In genomic region chr12:96020314-96021003, GRCh38 we compare ENCODE assay signal across 14 cellular contexts. TPM values are rescaled to one million over a fixed set of nuclear protein-coding genes. Genes with fewer than 3 reads are reported as not detected.
DNase-seq lines count a peak whose midpoint lies in the region; ATAC-seq and TF ChIP-seq lines count a peak whose summit lies in the region.
"Had no signal": no experiment of that assay in that cellular context is flagged by ENCODE, and none has a peak within 500 bp of the region (broad histone marks: within the 10 kb centered on the region; RNA-seq: fewer than 3 reads in every experiment).

No MANE protein-coding gene starts in this region.

- no peak overlapping the region for H3K27ac Mint-ChIP-seq in activated T-helper 1 cell treated with anti-CD3 and anti-CD28 coated beads, Interleukin-12 subunit alpha, Interleukin-12 subunit beta, Interleukin-2, Interleukin-4 antibody, amounts not matched to agents 30 ng/mL and 10 ng/mL and 1 ng/mL, durations not matched to agents 14 hours and 24 hours and 36 hours
- no peak overlapping the region for H3K27ac Mint-ChIP-seq in activated CD4-positive, alpha-beta memory T cell treated with anti-CD3 and anti-CD28 coated beads, Interleukin-2, amount 10 ng/mL, durations not matched to agents 7 days and 5 days
- H3K27ac Mint-ChIP-seq: activated naive CD8-positive, alpha-beta T cell treated with anti-CD3 and anti-CD28 coated beads, Interleukin-2, amount 50 U/mL, for 24 hours had no signal

- DNase-seq in GM10248 (ENCODE audit: extremely low spot score) (peak; percentile 27), NOMO-1 treated with dmso at 0.1 percent for 144 hours (lab: John Stamatoyannopoulos, UW; ENCODE audit: unreplicated experiment) (peak; percentile 80), cerebellar cortex (ENCODE audit: low spot score) (no peak), NCI-H526 (lab: John Stamatoyannopoulos, UW) (no peak)
- DNase-seq in activated T-helper 1 cell treated with anti-CD3 and anti-CD28 coated beads, Interleukin-12 subunit alpha, Interleukin-12 subunit beta, Interleukin-2, Interleukin-4 antibody, amounts not matched to agents 30 ng/mL and 10 ng/mL and 1 ng/mL, durations not matched to agents 14 hours and 24 hours and 36 hours (ENCODE audit: low spot score) = no peak
- DNase-seq in activated CD4-positive, alpha-beta memory T cell treated with anti-CD3 and anti-CD28 coated beads, Interleukin-2, amount 10 ng/mL, durations not matched to agents 7 days and 5 days = no peak
- DNase-seq: activated CD4-positive, alpha-beta T cell treated with anti-CD3 and anti-CD28 coated beads for 1 hour; activated naive CD8-positive, alpha-beta T cell treated with anti-CD3 and anti-CD28 coated beads, Interleukin-2, amount 50 U/mL, for 24 hours; islet precursor cell; OCI-M1; pancreas had no signal

- H3K36me3 Mint-ChIP-seq in activated T-helper 1 cell treated with anti-CD3 and anti-CD28 coated beads, Interleukin-12 subunit alpha, Interleukin-12 subunit beta, Interleukin-2, Interleukin-4 antibody, amounts not matched to agents 30 ng/mL and 10 ng/mL and 1 ng/mL, durations not matched to agents 14 hours and 24 hours and 36 hours (ENCODE audit: low read depth) = peaks cover 27% of the 10 kb centered on the region
- H3K36me3 Mint-ChIP-seq in activated CD4-positive, alpha-beta memory T cell treated with anti-CD3 and anti-CD28 coated beads, Interleukin-2, amount 10 ng/mL, durations not matched to agents 7 days and 5 days (ENCODE audit: low read depth) = peaks cover 39% of the 10 kb centered on the region

- H3K4me3 Mint-ChIP-seq in activated T-helper 1 cell treated with anti-CD3 and anti-CD28 coated beads, Interleukin-12 subunit alpha, Interleukin-12 subunit beta, Interleukin-2, Interleukin-4 antibody, amounts not matched to agents 30 ng/mL and 10 ng/mL and 1 ng/mL, durations not matched to agents 14 hours and 24 hours and 36 hours = no peak overlapping the region
- no peak overlapping the region for H3K4me3 Mint-ChIP-seq in activated CD4-positive, alpha-beta memory T cell treated with anti-CD3 and anti-CD28 coated beads, Interleukin-2, amount 10 ng/mL, durations not matched to agents 7 days and 5 days
- H3K4me3 Mint-ChIP-seq: activated naive CD8-positive, alpha-beta T cell treated with anti-CD3 and anti-CD28 coated beads, Interleukin-2, amount 50 U/mL, for 24 hours had no signal

- CTCF ChIA-PET in GM10248 (lab: Yijun Ruan, JAX) = interaction anchor here (0.9 to 2.8 kb wide), 3 partner anchors 8 to 22 kb away, joined by 3 to 11 read pairs (median 4); no protein-coding TSS in a partner anchor
- CTCF ChIA-PET in activated CD4-positive, alpha-beta memory T cell treated with anti-CD3 and anti-CD28 coated beads, Interleukin-2, amount 10 ng/mL, durations not matched to agents 7 days and 5 days (lab: Charles Lee) = interaction anchor here (2.0 to 2.8 kb wide), 2 partner anchors 22 to 195 kb away, joined by 9 to 13 read pairs; no protein-coding TSS in a partner anchor

- ATAC-seq in GM19468 (IDR thresholded peaks at IDR 0.05; ENCODE audit: extremely low read depth, unreplicated experiment) (peak; percentile 66), HG03064 (IDR thresholded peaks at IDR 0.05; ENCODE audit: low read depth, unreplicated experiment) (peak; percentile 93)
- ATAC-seq: activated naive CD8-positive, alpha-beta T cell treated with anti-CD3 and anti-CD28 coated beads, Interleukin-2, amount 50 U/mL, for 24 hours; K562 had no signal

- POLR2A ChIA-PET in GM10248 (lab: Yijun Ruan, JAX) = no interaction called here
- POLR2A ChIA-PET in activated CD4-positive, alpha-beta memory T cell treated with anti-CD3 and anti-CD28 coated beads, Interleukin-2, amount 10 ng/mL, durations not matched to agents 7 days and 5 days (lab: Charles Lee) = interaction anchor here (1.6 kb wide), 1 partner anchor 15 kb away, joined by 4 read pairs; the partner anchor contains the start of gene LTA4H

- intact Hi-C loops in activated T-helper 1 cell treated with anti-CD3 and anti-CD28 coated beads, Interleukin-12 subunit alpha, Interleukin-12 subunit beta, Interleukin-2, Interleukin-4 antibody, amounts not matched to agents 30 ng/mL and 10 ng/mL and 1 ng/mL, durations not matched to agents 14 hours and 24 hours and 36 hours (cut with micrococcal nuclease) = no loop called here

- H3K4me1 Mint-ChIP-seq in activated T-helper 1 cell treated with anti-CD3 and anti-CD28 coated beads, Interleukin-12 subunit alpha, Interleukin-12 subunit beta, Interleukin-2, Interleukin-4 antibody, amounts not matched to agents 30 ng/mL and 10 ng/mL and 1 ng/mL, durations not matched to agents 14 hours and 24 hours and 36 hours (ENCODE audit: low read depth) = no peaks in the 10 kb centered on the region
- no peaks in the 10 kb centered on the region for H3K4me1 Mint-ChIP-seq in activated CD4-positive, alpha-beta memory T cell treated with anti-CD3 and anti-CD28 coated beads, Interleukin-2, amount 10 ng/mL, durations not matched to agents 7 days and 5 days

- no peak for TF ChIP-seq CTCF in GM10248 (IDR thresholded peaks at IDR 0.05; ENCODE audit: control extremely low read depth, extremely low read depth, low read depth, missing control alignments)

- H3K9me3 Mint-ChIP-seq in activated T-helper 1 cell treated with anti-CD3 and anti-CD28 coated beads, Interleukin-12 subunit alpha, Interleukin-12 subunit beta, Interleukin-2, Interleukin-4 antibody, amounts not matched to agents 30 ng/mL and 10 ng/mL and 1 ng/mL, durations not matched to agents 14 hours and 24 hours and 36 hours = no peaks in the 10 kb centered on the region
- H3K9me3 Mint-ChIP-seq in activated CD4-positive, alpha-beta memory T cell treated with anti-CD3 and anti-CD28 coated beads, Interleukin-2, amount 10 ng/mL, durations not matched to agents 7 days and 5 days = no peaks in the 10 kb centered on the region
- H3K9me3 Mint-ChIP-seq: activated naive CD8-positive, alpha-beta T cell treated with anti-CD3 and anti-CD28 coated beads, Interleukin-2, amount 50 U/mL, for 24 hours had no signal

- H3K27me3 Mint-ChIP-seq in activated T-helper 1 cell treated with anti-CD3 and anti-CD28 coated beads, Interleukin-12 subunit alpha, Interleukin-12 subunit beta, Interleukin-2, Interleukin-4 antibody, amounts not matched to agents 30 ng/mL and 10 ng/mL and 1 ng/mL, durations not matched to agents 14 hours and 24 hours and 36 hours (ENCODE audit: insufficient read depth) = no peaks in the 10 kb centered on the region
- no peaks in the 10 kb centered on the region for H3K27me3 Mint-ChIP-seq in activated CD4-positive, alpha-beta memory T cell treated with anti-CD3 and anti-CD28 coated beads, Interleukin-2, amount 10 ng/mL, durations not matched to agents 7 days and 5 days
- H3K27me3 Mint-ChIP-seq: activated naive CD8-positive, alpha-beta T cell treated with anti-CD3 and anti-CD28 coated beads, Interleukin-2, amount 50 U/mL, for 24 hours had no signal

RNA-seq across cellular contexts. Expression of gene LTA4H, which starts 14.9 kb away (rescaled TPM):
- total RNA-seq in activated T-helper 1 cell treated with anti-CD3 and anti-CD28 coated beads, Interleukin-12 subunit alpha, Interleukin-12 subunit beta, Interleukin-2, Interleukin-4 antibody, amounts not matched to agents 30 ng/mL and 10 ng/mL and 1 ng/mL, durations not matched to agents 14 hours and 24 hours and 36 hours = 57.3 and 59.6 TPM in 2 replicates
- 10 to 100 TPM; 50.7 to 52.1 TPM for total RNA-seq in activated CD4-positive, alpha-beta memory T cell treated with anti-CD3 and anti-CD28 coated beads, Interleukin-2, amount 10 ng/mL, durations not matched to agents 7 days and 5 days

RNA-seq across cellular contexts. Expression of gene HAL, which starts 24.3 kb away (rescaled TPM):
- total RNA-seq in activated T-helper 1 cell treated with anti-CD3 and anti-CD28 coated beads, Interleukin-12 subunit alpha, Interleukin-12 subunit beta, Interleukin-2, Interleukin-4 antibody, amounts not matched to agents 30 ng/mL and 10 ng/mL and 1 ng/mL, durations not matched to agents 14 hours and 24 hours and 36 hours = 0.37 and 0.65 TPM in 2 replicates
- total RNA-seq in activated CD4-positive, alpha-beta memory T cell treated with anti-CD3 and anti-CD28 coated beads, Interleukin-2, amount 10 ng/mL, durations not matched to agents 7 days and 5 days = under 1 TPM; 0.18 to 0.23 TPM

Comparison
In these comparisons a context has a peak if more than half of its experiments do, and no peak if none do; other contexts are left out.
1. DNase-seq: peak in GM10248 (single experiment) and NOMO-1 treated with dmso at 0.1 percent for 144 hours (single experiment); none in cerebellar cortex (single experiment), NCI-H526 (0 of 2), activated T-helper 1 cell treated with anti-CD3 and anti-CD28 coated beads, Interleukin-12 subunit alpha, Interleukin-12 subunit beta, Interleukin-2, Interleukin-4 antibody, amounts not matched to agents 30 ng/mL and 10 ng/mL and 1 ng/mL, durations not matched to agents 14 hours and 24 hours and 36 hours (single experiment) and activated CD4-positive, alpha-beta memory T cell treated with anti-CD3 and anti-CD28 coated beads, Interleukin-2, amount 10 ng/mL, durations not matched to agents 7 days and 5 days (single experiment).